In genomic region chr12:46267618-46268348, GRCh38 we compare ENCODE assay signal across 8 cellular contexts. TPM values are rescaled to one million over a fixed set of nuclear protein-coding genes. Genes with fewer than 3 reads are reported as not detected.
DNase-seq lines count a peak whose midpoint lies in the region; ATAC-seq and TF ChIP-seq lines count a peak whose summit lies in the region.

No MANE protein-coding gene starts in this region.

- peak; percentile 3 for ATAC-seq in T-helper 17 cell
- ATAC-seq in lung (ENCODE audit: insufficient read depth, low FRiP score) = no peak
- ATAC-seq in HG03457 (IDR thresholded peaks at IDR 0.05; ENCODE audit: unreplicated experiment) = no peak
- no peak for ATAC-seq in GM21390 (IDR thresholded peaks at IDR 0.05; ENCODE audit: unreplicated experiment)

- H3K4me1 ChIP-seq in HEK293 (ENCODE audit: control insufficient read depth, insufficient read depth, low read length) (peaks cover 25% of the 10 kb centered on the region), lung (ENCODE audit: control insufficient read depth in 2 of 2, insufficient read depth in 2 of 2, low read length in 2 of 2) (peaks cover 0 to 13% of the 10 kb centered on the region in 2 donors)

- H3K9me3 ChIP-seq in HEK293 (ENCODE audit: control insufficient read depth, insufficient read depth, low read depth, low read length) = no peaks in the 10 kb centered on the region
- H3K9me3 ChIP-seq in T-helper 17 cell (ENCODE audit: control insufficient read depth, low read length, poor library complexity, severe bottlenecking) = no peaks in the 10 kb centered on the region
- no peaks in the 10 kb centered on the region for H3K9me3 ChIP-seq in lung (ENCODE audit: control insufficient read depth in 2 of 2, insufficient read depth in 1 of 2, low read length in 1 of 2)

- peaks cover 20% of the 10 kb centered on the region for H3K4me1 Mint-ChIP-seq in T-helper 17 cell

- WGBS in lung, 2 donors = 1 to 2% methylated on average over 51 of the region's 51 CpGs

- no peaks in the 10 kb centered on the region for H3K27me3 ChIP-seq in lung (ENCODE audit: control insufficient read depth, insufficient read depth)

- no peaks in the 10 kb centered on the region for H3K36me3 ChIP-seq in HEK293 (ENCODE audit: control insufficient read depth in 2 of 2, insufficient read depth in 1 of 2, low read length in 2 of 2)
- H3K36me3 ChIP-seq in lung (ENCODE audit: control insufficient read depth in 2 of 2, insufficient read depth in 2 of 2, low read length in 2 of 2) = no peaks in the 10 kb centered on the region

- TF ChIP-seq CTCF in HEK293 (tag by site-specific recombination; IDR thresholded peaks at IDR 0.05) (0 out of 2 replicates have a peak, but pooled peaks have one; percentile 8), lung (IDR thresholded peaks at IDR 0.05; ENCODE audit: control extremely low read depth, extremely low read depth) (no peak)

- H3K27me3 Mint-ChIP-seq in T-helper 17 cell = no peaks in the 10 kb centered on the region

- peak overlapping the region; percentile 61 for H3K4me3 ChIP-seq in HEK293 (ENCODE audit: low read depth, low read length)
- H3K4me3 ChIP-seq in lung = peak overlapping the region; percentile 47

- no peak overlapping the region for H3K27ac Mint-ChIP-seq in T-helper 17 cell

- peaks cover 2% of the 10 kb centered on the region for H3K36me3 Mint-ChIP-seq in T-helper 17 cell (ENCODE audit: low read depth)

- DNase-seq in AG08395 (ENCODE audit: low spot score) (peak; percentile 32), T-helper 17 cell (peak in 1 of 3 donors; percentile 15), cerebellar cortex (ENCODE audit: low spot score) (peak; percentile 35), lung (ENCODE audit: low spot score) (no peak)
- DNase-seq in stimulated activated CD8-positive, alpha-beta memory T cell treated with anti-CD3 and anti-CD28 coated beads, Interleukin-4, amount 100 ng/mL, for 48 hours = peak; percentile 55

- CTCF ChIA-PET in HEK293 (lab: Yijun Ruan, JAX) = no interaction called here

- no peak overlapping the region for H3K4me3 Mint-ChIP-seq in T-helper 17 cell

- H3K27ac ChIP-seq in HEK293 (ENCODE audit: extremely low read depth, low read depth, low read length) = peak overlapping the region; percentile 88
- peak overlapping the region; percentile 88 for H3K27ac ChIP-seq in lung (ENCODE audit: low read depth in 1 of 2, low read length in 1 of 2)

- POLR2A ChIA-PET in HEK293 (lab: Yijun Ruan, JAX) = interaction anchor here (1.0 to 1.9 kb wide), 3 partner anchors 90 to 277 kb away, joined by 3 to 4 read pairs (median 4); no protein-coding TSS in a partner anchor

TF ChIP-seq in HEK293, 187 proteins besides CTCF, POLR2A, EP300 and RAD21 (continues in another document):
- TF ChIP-seq ZNF670 (tag by site-specific recombination; IDR thresholded peaks at IDR 0.05; ENCODE audit: low read depth) = no peak
- no peak for TF ChIP-seq GFI1B (tag by site-specific recombination; IDR thresholded peaks at IDR 0.05)
- no peak for TF ChIP-seq KLF17 (tag by site-specific recombination; IDR thresholded peaks at IDR 0.05)
- TF ChIP-seq ZNF211 (tag by site-specific recombination; IDR thresholded peaks at IDR 0.05; ENCODE audit: low read depth) = no peak
- 0 out of 2 replicates have a peak, but pooled peaks have one; percentile 16 for TF ChIP-seq ZNF501 (tag by site-specific recombination; IDR thresholded peaks at IDR 0.05)
- TF ChIP-seq BCL11B (tag by site-specific recombination; IDR thresholded peaks at IDR 0.05; ENCODE audit: low read depth) = no peak
- TF ChIP-seq ZNF549 (tag by site-specific recombination; IDR thresholded peaks at IDR 0.05) = no peak
- TF ChIP-seq REST (tag by site-specific recombination; IDR thresholded peaks at IDR 0.05) = no peak
- no peak for TF ChIP-seq ZNF639 (tag by site-specific recombination; IDR thresholded peaks at IDR 0.05)
- no peak for TF ChIP-seq GLIS2 (tag by site-specific recombination; IDR thresholded peaks at IDR 0.05)
- no peak for TF ChIP-seq ZNF843 (tag by site-specific recombination; IDR thresholded peaks at IDR 0.05)
- no peak; the same call in 1 of the 2 replicates for TF ChIP-seq GLIS1 (tag by site-specific recombination; IDR thresholded peaks at IDR 0.05)
- TF ChIP-seq ZNF433 (tag by site-specific recombination; IDR thresholded peaks at IDR 0.05; ENCODE audit: low read depth) = no peak
- TF ChIP-seq ZSCAN18 (tag by site-specific recombination; IDR thresholded peaks at IDR 0.05) = no peak
- TF ChIP-seq, protein P1, sequence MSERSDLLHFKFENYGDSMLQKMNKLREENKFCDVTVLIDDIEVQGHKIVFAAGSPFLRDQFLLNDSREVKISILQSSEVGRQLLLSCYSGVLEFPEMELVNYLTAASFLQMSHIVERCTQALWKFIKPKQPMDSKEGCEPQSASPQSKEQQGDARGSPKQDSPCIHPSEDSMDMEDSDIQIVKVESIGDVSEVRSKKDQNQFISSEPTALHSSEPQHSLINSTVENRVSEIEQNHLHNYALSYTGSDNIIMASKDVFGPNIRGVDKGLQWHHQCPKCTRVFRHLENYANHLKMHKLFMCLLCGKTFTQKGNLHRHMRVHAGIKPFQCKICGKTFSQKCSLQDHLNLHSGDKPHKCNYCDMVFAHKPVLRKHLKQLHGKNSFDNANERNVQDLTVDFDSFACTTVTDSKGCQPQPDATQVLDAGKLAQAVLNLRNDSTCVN (tag by site-specific recombination; optimal IDR thresholded peaks at IDR 0.05) = peak; percentile 13
- TF ChIP-seq INSM2 (tag by site-specific recombination; IDR thresholded peaks at IDR 0.05) = no peak

RNA-seq across cellular contexts. Expression of gene SLC38A1, which starts 1.1 kb away (rescaled TPM):
- 100 to 1,000 TPM; 262 to 265 TPM for total RNA-seq in T-helper 17 cell
- total RNA-seq in lung = 10 to 100 TPM; 35.3 to 60.3 TPM
- polyA plus RNA-seq in lung = 10 to 100 TPM; 13.7 to 17.5 TPM

Comparison
In these comparisons a context has a peak if more than half of its experiments do, and no peak if none do; other contexts are left out.
1. RNA of gene SLC38A1, which starts 1.1 kb away (total RNA-seq): 262 to 265 TPM in T-helper 17 cell; 35.3 to 60.3 TPM in lung; every median in the first group is over 4 times any median in the second.